In the genomic region with DNA sequence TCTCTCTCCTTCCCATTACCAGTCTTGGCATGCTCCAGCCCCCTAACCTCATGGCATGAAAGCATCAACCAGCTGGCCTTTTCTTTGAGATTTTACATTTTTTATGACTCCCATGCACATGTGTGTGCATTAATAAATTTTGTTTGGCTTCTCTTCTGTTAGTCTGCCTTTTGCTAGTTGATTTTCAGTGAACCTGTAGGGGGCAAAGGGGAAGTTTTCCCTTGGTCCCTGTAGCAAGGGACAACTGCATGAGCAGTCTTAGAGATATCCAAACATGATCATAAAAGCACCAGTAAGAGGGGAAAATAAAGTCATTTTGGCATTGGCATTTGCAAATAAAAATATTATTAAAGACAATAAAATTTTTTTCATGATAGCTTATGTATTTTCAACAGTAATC, we compare ENCODE assay signal across 11 cellular contexts.
DNase-seq lines count a peak whose midpoint lies in the region; ATAC-seq and TF ChIP-seq lines count a peak whose summit lies in the region.
"Had no signal": no experiment of that assay in that cellular context is flagged by ENCODE, and none has a peak within 500 bp of the region (broad histone marks: within the 10 kb centered on the region; RNA-seq: fewer than 3 reads in every experiment).

No MANE protein-coding gene starts in this region.

- peaks cover 3% of the 10 kb centered on the region for H3K4me1 Mint-ChIP-seq in progenitor cell of endocrine pancreas (ENCODE audit: low read depth)
- H3K4me1 Mint-ChIP-seq in activated naive CD4-positive, alpha-beta T cell treated with anti-CD3 and anti-CD28 coated beads, Interleukin-2, amount 10 ng/mL, durations not matched to agents 7 days and 5 days: no peaks in the 10 kb centered on the region
- H3K4me1 Mint-ChIP-seq: IgD-negative memory B cell had no signal

- no peak overlapping the region for H3K27ac ChIP-seq in VCaP
- H3K27ac ChIP-seq in RWPE1: no peak overlapping the region

- peaks cover 11% of the 10 kb centered on the region for H3K9me3 Mint-ChIP-seq in progenitor cell of endocrine pancreas (ENCODE audit: low read depth)
- H3K9me3 Mint-ChIP-seq in activated naive CD4-positive, alpha-beta T cell treated with anti-CD3 and anti-CD28 coated beads, Interleukin-2, amount 10 ng/mL, durations not matched to agents 7 days and 5 days: no peaks in the 10 kb centered on the region
- H3K9me3 Mint-ChIP-seq: activated naive CD4-positive, alpha-beta T cell treated with anti-CD3 and anti-CD28 coated beads, Interleukin-2, amount 50 U/mL, for 72 hours had no signal

- no peak overlapping the region for H3K27ac Mint-ChIP-seq in progenitor cell of endocrine pancreas
- no peak overlapping the region for H3K27ac Mint-ChIP-seq in activated naive CD4-positive, alpha-beta T cell treated with anti-CD3 and anti-CD28 coated beads, Interleukin-2, amount 10 ng/mL, durations not matched to agents 7 days and 5 days
- H3K27ac Mint-ChIP-seq: IgD-negative memory B cell had no signal

- no peak overlapping the region for H3K4me3 Mint-ChIP-seq in progenitor cell of endocrine pancreas (ENCODE audit: low read depth)
- no peak overlapping the region for H3K4me3 Mint-ChIP-seq in activated naive CD4-positive, alpha-beta T cell treated with anti-CD3 and anti-CD28 coated beads, Interleukin-2, amount 10 ng/mL, durations not matched to agents 7 days and 5 days
- H3K4me3 Mint-ChIP-seq: IgD-negative memory B cell had no signal

- ATAC-seq in HG02884 (IDR thresholded peaks at IDR 0.05; ENCODE audit: unreplicated experiment) (peak; percentile 37), HG03196 (IDR thresholded peaks at IDR 0.05; ENCODE audit: unreplicated experiment) (no peak)
- ATAC-seq: activated naive CD4-positive, alpha-beta T cell treated with anti-CD3 and anti-CD28 coated beads, Interleukin-2, amount 50 U/mL, for 72 hours had no signal

- H3K36me3 Mint-ChIP-seq in progenitor cell of endocrine pancreas (ENCODE audit: insufficient read depth): peaks cover 2% of the 10 kb centered on the region
- H3K36me3 Mint-ChIP-seq in activated naive CD4-positive, alpha-beta T cell treated with anti-CD3 and anti-CD28 coated beads, Interleukin-2, amount 10 ng/mL, durations not matched to agents 7 days and 5 days: no peaks in the 10 kb centered on the region
- H3K36me3 Mint-ChIP-seq: activated naive CD4-positive, alpha-beta T cell treated with anti-CD3 and anti-CD28 coated beads, Interleukin-2, amount 50 U/mL, for 72 hours; IgD-negative memory B cell had no signal

- TF ChIP-seq CTCF in VCaP (conservative IDR thresholded peaks at IDR 0.05) (peak; percentile 64), progenitor cell of endocrine pancreas (IDR thresholded peaks at IDR 0.05; ENCODE audit: unreplicated experiment) (peak; percentile 48), RWPE1 (conservative IDR thresholded peaks at IDR 0.05; ENCODE audit: low read depth) (no peak)

- DNase-seq in SIG-M5 treated with dmso at 0.1 percent for 504 hours (lab: John Stamatoyannopoulos, UW; ENCODE audit: unreplicated experiment) (peak; percentile 14), SIG-M5 (lab: John Stamatoyannopoulos, UW) (no peak), progenitor cell of endocrine pancreas (ENCODE audit: low spot score, unreplicated experiment) (no peak), RWPE1 (ENCODE audit: low spot score) (no peak)
- DNase-seq in activated naive CD4-positive, alpha-beta T cell treated with anti-CD3 and anti-CD28 coated beads, Interleukin-2, amount 10 ng/mL, durations not matched to agents 7 days and 5 days: no peak
- DNase-seq: NCI-H526 treated with DMSO at 0.1 percent for 48 hours had no signal

- CTCF ChIA-PET in RWPE1 (lab: Yijun Ruan, JAX): interaction anchor here (0.6 kb wide), 1 partner anchor 487 kb away, joined by 3 read pairs; no protein-coding TSS in a partner anchor
- CTCF ChIA-PET in activated naive CD4-positive, alpha-beta T cell treated with anti-CD3 and anti-CD28 coated beads, Interleukin-2, amount 10 ng/mL, durations not matched to agents 7 days and 5 days (lab: Charles Lee): interaction anchor here (0.8 to 1.1 kb wide), 2 partner anchors 9 to 215 kb away, joined by 3 to 4 read pairs; no protein-coding TSS in a partner anchor

- POLR2A ChIA-PET in RWPE1 (lab: Yijun Ruan, JAX; ENCODE audit: low non-redundant PET): no interaction called here

- H3K27me3 Mint-ChIP-seq in progenitor cell of endocrine pancreas: no peaks in the 10 kb centered on the region
- no peaks in the 10 kb centered on the region for H3K27me3 Mint-ChIP-seq in activated naive CD4-positive, alpha-beta T cell treated with anti-CD3 and anti-CD28 coated beads, Interleukin-2, amount 10 ng/mL, durations not matched to agents 7 days and 5 days
- H3K27me3 Mint-ChIP-seq: IgD-negative memory B cell had no signal
